ENCODE assay signal across 9 cellular contexts in the genomic region with DNA sequence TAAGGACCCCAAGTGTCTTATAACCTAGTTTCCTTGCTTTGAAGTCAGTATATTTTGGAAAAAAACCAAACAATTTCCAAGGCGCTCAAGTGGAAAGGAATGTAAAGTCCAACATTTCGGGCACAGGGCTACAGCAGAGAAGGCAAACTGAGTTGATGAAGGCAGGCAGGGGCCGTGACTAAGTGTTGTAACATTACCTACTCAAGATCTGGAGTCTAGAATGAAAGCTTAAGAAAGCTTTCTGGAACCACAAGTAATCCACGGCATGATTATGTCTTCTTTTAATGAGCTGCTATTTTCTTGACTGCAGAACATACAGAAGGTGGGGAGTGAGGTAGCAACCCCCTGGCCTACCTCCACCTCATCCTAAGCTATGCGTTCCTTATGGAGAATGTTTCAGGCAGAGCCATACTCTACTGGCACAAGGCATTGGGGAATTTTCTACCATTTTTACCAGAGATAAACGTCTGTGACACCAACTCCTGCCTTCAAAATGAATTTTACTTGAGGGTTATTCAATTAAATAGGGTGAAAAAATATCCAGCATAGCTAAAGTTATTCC. TPM values are rescaled to one million over a fixed set of nuclear protein-coding genes. Genes with fewer than 3 reads are reported as not detected.
A peak's percentile ranks its signal among the peaks of the same experiment; 100 is the strongest.
DNase-seq lines count a peak whose midpoint lies in the region; ATAC-seq, FAIRE-seq and TF ChIP-seq lines count a peak whose summit lies in the region.
"Had no signal": no experiment of that assay in that cellular context is flagged by ENCODE, and none has a peak within 500 bp of the region (broad histone marks: within the 10 kb centered on the region; RNA-seq: fewer than 3 reads in every experiment).

No MANE protein-coding gene starts in this region.

- no peak overlapping the region for H3K4me3 ChIP-seq in CD4-positive, CD25-positive, alpha-beta regulatory T cell (ENCODE audit: low read depth, low read length)
- no peak overlapping the region for H3K4me3 ChIP-seq in breast epithelium
- H3K4me3 ChIP-seq: skin epidermis had no signal

- no peak for ATAC-seq in CD4-positive, CD25-positive, alpha-beta regulatory T cell (ENCODE audit: low read depth in 2 of 2)

- H3K27ac ChIP-seq in CD4-positive, CD25-positive, alpha-beta regulatory T cell (ENCODE audit: insufficient read depth, low read length, poor library complexity, severe bottlenecking) = peak overlapping the region; percentile 98
- peak overlapping the region; percentile 22 to 100 for H3K27ac ChIP-seq in breast epithelium

- H3K27me3 ChIP-seq in CD4-positive, CD25-positive, alpha-beta regulatory T cell (ENCODE audit: control insufficient read depth, insufficient read depth, low read length) = no peaks in the 10 kb centered on the region
- H3K27me3 ChIP-seq in breast epithelium = no peaks in the 10 kb centered on the region

- peaks cover 0 to 3% (median 0%) of the 10 kb centered on the region in 7 donors for H3K9me3 Mint-ChIP-seq in CD4-positive, CD25-positive, alpha-beta regulatory T cell
- peaks cover 3% of the 10 kb centered on the region for H3K9me3 Mint-ChIP-seq in nephron

- DNase-seq in CD4-positive, CD25-positive, alpha-beta regulatory T cell = no peak
- DNase-seq in LHCN-M2 (ENCODE audit: low read depth) (peak; percentile 52), breast epithelium (ENCODE audit: low spot score in 2 of 2) (no peak), HTR-8/SVneo (ENCODE audit: insufficient read length, low spot score) (no peak), ecto neural progenitor cell (ENCODE audit: low spot score) (no peak), NCI-H2196 (lab: John Stamatoyannopoulos, UW; ENCODE audit: unreplicated experiment) (no peak)
- DNase-seq in effector CD4-positive, alpha-beta T cell = no peak

- no peaks in the 10 kb centered on the region for H3K9me3 ChIP-seq in CD4-positive, CD25-positive, alpha-beta regulatory T cell (ENCODE audit: control insufficient read depth in 2 of 2, low read length in 2 of 2)
- no peaks in the 10 kb centered on the region for H3K9me3 ChIP-seq in breast epithelium

- peaks cover 36% of the 10 kb centered on the region for H3K36me3 ChIP-seq in CD4-positive, CD25-positive, alpha-beta regulatory T cell (ENCODE audit: control insufficient read depth, insufficient read depth, low read length)
- no peaks in the 10 kb centered on the region for H3K36me3 ChIP-seq in breast epithelium

- TF ChIP-seq POLR2A in breast epithelium (IDR thresholded peaks at IDR 0.05) = no peak

- H3K27ac Mint-ChIP-seq in CD4-positive, CD25-positive, alpha-beta regulatory T cell = peak overlapping the region; percentile 87 to 100 (median 100)
- peak overlapping the region; percentile 94 to 100 (median 100) for H3K27ac Mint-ChIP-seq in nephron

- peak overlapping the region in 1 of 4 donors; percentile 31 for H3K4me3 Mint-ChIP-seq in CD4-positive, CD25-positive, alpha-beta regulatory T cell
- peak overlapping the region; percentile 21 to 55 (median 44) for H3K4me3 Mint-ChIP-seq in nephron

- FAIRE-seq in HTR-8/SVneo (lab: Jason Lieb, UNC) = no peak

- peaks cover 15% of the 10 kb centered on the region for H3K27me3 Mint-ChIP-seq in CD4-positive, CD25-positive, alpha-beta regulatory T cell
- H3K27me3 Mint-ChIP-seq in nephron (ENCODE audit: low read depth) = peaks cover 5% of the 10 kb centered on the region

- intact Hi-C loops in breast epithelium (cut with DNase I; ENCODE audit: low total_unique reads) = no loop called here

- peaks cover 37 to 63% (median 56%) of the 10 kb centered on the region in 4 donors for H3K4me1 Mint-ChIP-seq in CD4-positive, CD25-positive, alpha-beta regulatory T cell
- H3K4me1 Mint-ChIP-seq in nephron = peaks cover 54% of the 10 kb centered on the region

- peaks cover 46% of the 10 kb centered on the region for H3K36me3 Mint-ChIP-seq in CD4-positive, CD25-positive, alpha-beta regulatory T cell
- peaks cover 57% of the 10 kb centered on the region for H3K36me3 Mint-ChIP-seq in nephron (ENCODE audit: low read depth)

- TF ChIP-seq CTCF in breast epithelium (IDR thresholded peaks at IDR 0.05) (no peak), nephron (IDR thresholded peaks at IDR 0.05; ENCODE audit: unreplicated experiment in 3 of 3) (no peak)

- H3K4me1 ChIP-seq in CD4-positive, CD25-positive, alpha-beta regulatory T cell (ENCODE audit: control insufficient read depth, insufficient read depth, low read length, poor library complexity, severe bottlenecking) = peaks cover 47% of the 10 kb centered on the region
- peaks cover 0 to 11% of the 10 kb centered on the region in 2 donors for H3K4me1 ChIP-seq in breast epithelium

RNA-seq across cellular contexts. Expression of a gene that starts 4.3 kb away (rescaled TPM):
- 164 TPM for total RNA-seq in CD4-positive, CD25-positive, alpha-beta regulatory T cell
- 10 to 100 TPM; 18.0 to 22.9 (median 19.7) TPM for polyA plus RNA-seq in CD4-positive, CD25-positive, alpha-beta regulatory T cell
- 37.9 and 43.9 TPM in 2 replicates for total RNA-seq in LHCN-M2 (2014; rRNA removed)
- 17.7 TPM for polyA plus RNA-seq in LHCN-M2 (2012)
- 10 to 100 TPM; 17.3 to 51.1 (median 26.5) TPM for total RNA-seq in breast epithelium

RNA-seq across cellular contexts. Expression of a gene that starts 4.9 kb away (rescaled TPM):
- total RNA-seq in CD4-positive, CD25-positive, alpha-beta regulatory T cell = 19.0 TPM
- polyA plus RNA-seq in CD4-positive, CD25-positive, alpha-beta regulatory T cell = 100 to 1,000 TPM; 121 to 165 (median 151) TPM
- total RNA-seq in LHCN-M2 (2014; rRNA removed) (56.5 and 67.9 TPM in 2 replicates), breast epithelium (10 to 100 TPM; 42.1 to 70.8 (median 52.4) TPM)
- polyA plus RNA-seq in LHCN-M2 (2012) = 63.8 TPM

RNA-seq across cellular contexts. Expression of a gene that starts 13.9 kb away (rescaled TPM):
- 7.2 TPM for total RNA-seq in CD4-positive, CD25-positive, alpha-beta regulatory T cell
- polyA plus RNA-seq in CD4-positive, CD25-positive, alpha-beta regulatory T cell = under 1 TPM; 0.27 to 0.89 (median 0.53) TPM
- total RNA-seq in LHCN-M2 (2014; rRNA removed) (6.0 and 6.5 TPM in 2 replicates), breast epithelium (10 to 100 TPM in 1 of 3 donors, 1 to 10 TPM in 2; 5.3 to 10.5 (median 8.8) TPM)
- polyA plus RNA-seq in LHCN-M2 (2012) = 14.7 TPM

RNA-seq across cellular contexts. Expression of a gene that starts 34.2 kb away (rescaled TPM):
- total RNA-seq in CD4-positive, CD25-positive, alpha-beta regulatory T cell = 24.4 TPM
- polyA plus RNA-seq in CD4-positive, CD25-positive, alpha-beta regulatory T cell = 10 to 100 TPM in 2 of 4 donors, 1 to 10 TPM in 2; 7.5 to 19.7 (median 10.9) TPM
- 3.2 and 7.2 TPM in 2 replicates for total RNA-seq in LHCN-M2 (2014; rRNA removed)
- polyA plus RNA-seq in LHCN-M2 (2012) = 9.1 TPM
- total RNA-seq in breast epithelium = 10 to 100 TPM in 2 of 3 donors, 1 to 10 TPM in 1; 9.6 to 19.0 (median 16.1) TPM

RNA-seq across cellular contexts. Expression of a gene that starts 41.5 kb away (rescaled TPM):
- 113 TPM for total RNA-seq in CD4-positive, CD25-positive, alpha-beta regulatory T cell
- polyA plus RNA-seq in CD4-positive, CD25-positive, alpha-beta regulatory T cell = 10 to 100 TPM; 14.3 to 25.3 (median 16.4) TPM
- total RNA-seq in LHCN-M2 (2014; rRNA removed) (46.6 and 69.5 TPM in 2 replicates), breast epithelium (10 to 100 TPM; 41.0 to 55.2 (median 51.5) TPM)
- 58.3 TPM for polyA plus RNA-seq in LHCN-M2 (2012)
